Comparison of ENCODE assay signal across 35 cellular contexts in the genomic region with DNA sequence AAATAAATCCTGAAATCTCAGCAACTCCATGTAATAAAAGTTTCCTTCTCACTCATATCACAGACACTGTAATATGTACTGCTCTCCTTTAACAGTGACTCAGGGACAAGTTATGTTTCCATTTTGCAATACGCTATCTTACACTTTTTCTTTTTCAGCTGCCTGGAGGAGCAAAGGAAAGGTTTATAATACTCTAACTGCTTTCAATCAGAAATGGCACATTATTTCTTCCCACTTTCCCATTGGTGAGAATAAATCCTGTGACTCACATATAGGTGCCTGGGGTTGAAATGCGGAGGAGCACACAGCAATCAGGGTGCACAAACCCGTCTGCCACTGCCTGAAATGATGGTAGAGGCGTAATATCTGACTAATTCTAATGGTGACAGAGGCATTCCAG.
A peak's percentile ranks its signal among the peaks of the same experiment; 100 is the strongest.
DNase-seq lines count a peak whose midpoint lies in the region; ATAC-seq, FAIRE-seq and TF ChIP-seq lines count a peak whose summit lies in the region.
"Had no signal": no experiment of that assay in that cellular context is flagged by ENCODE, and none has a peak within 500 bp of the region (broad histone marks: within the 10 kb centered on the region; RNA-seq: fewer than 3 reads in every experiment).

No MANE protein-coding gene starts in this region.

- no peaks in the 10 kb centered on the region for H3K9me3 ChIP-seq in transverse colon
- H3K9me3 ChIP-seq: esophagus muscularis mucosa, pancreas, SJSA1, testis, uterus had no signal

- no peak overlapping the region for H3K27ac ChIP-seq in RWPE1
- H3K27ac ChIP-seq in foreskin keratinocyte: no peak overlapping the region
- H3K27ac ChIP-seq in transverse colon: no peak overlapping the region
- H3K27ac ChIP-seq: esophagus muscularis mucosa, left ventricle myocardium inferior, neural progenitor cell, pancreas, SJSA1, testis, uterus had no signal

- TF ChIP-seq CTCF in AG09309 (IDR thresholded peaks at IDR 0.05; ENCODE audit: control insufficient read depth, insufficient read depth, low read depth, low read length, missing control alignments) (no peak), RWPE1 (conservative IDR thresholded peaks at IDR 0.05; ENCODE audit: low read depth) (no peak), foreskin keratinocyte (conservative IDR thresholded peaks at IDR 0.05) (no peak), transverse colon (IDR thresholded peaks at IDR 0.05) (no peak)

- H3K36me3 ChIP-seq in transverse colon: no peaks in the 10 kb centered on the region
- H3K36me3 ChIP-seq: esophagus muscularis mucosa, left ventricle myocardium inferior, neural progenitor cell, pancreas, SJSA1, uterus had no signal

- POLR2A ChIA-PET in RWPE1 (lab: Yijun Ruan, JAX; ENCODE audit: low non-redundant PET): no interaction called here

- no peak for TF ChIP-seq POLR2A in transverse colon (IDR thresholded peaks at IDR 0.05)

- peaks cover 8% of the 10 kb centered on the region for H3K4me1 ChIP-seq in foreskin keratinocyte
- peaks cover 0 to 3% (median 0%) of the 10 kb centered on the region in 4 donors for H3K4me1 ChIP-seq in transverse colon
- H3K4me1 ChIP-seq: esophagus muscularis mucosa, left ventricle myocardium inferior, neural progenitor cell, SJSA1, uterus had no signal

- peak; percentile 32 for ATAC-seq in foreskin keratinocyte
- ATAC-seq: activated naive CD4-positive, alpha-beta T cell treated with anti-CD3 and anti-CD28 coated beads, Interleukin-2, amount 50 U/mL, for 72 hours; pancreas; stimulated activated naive CD8-positive, alpha-beta T cell treated with anti-CD3 and anti-CD28 coated beads, Interleukin-15, Interleukin-2, amounts not matched to agents 100 U/mL and 50 U/mL, for 24 hours; T-cell had no signal

- in situ Hi-C loops in transverse colon (cut with MboI; ENCODE audit: low pct_ligation_motif_present in 1 of 4, low pct_unique_long_range_greater_than_20kb in 1 of 4, low sequenced_read_pairs in 3 of 4): no loop called here

- no peak for TF ChIP-seq EP300 in transverse colon (IDR thresholded peaks at IDR 0.05; ENCODE audit: low read depth)

- intact Hi-C loops in transverse colon (cut with DNase I; ENCODE audit: low total_unique reads): no loop called here

- H3K4me3 ChIP-seq in AG09309 (ENCODE audit: control insufficient read depth, low read depth, low read length): no peak overlapping the region
- H3K4me3 ChIP-seq in transverse colon: no peak overlapping the region
- H3K4me3 ChIP-seq: esophagus muscularis mucosa, left ventricle myocardium inferior, neural progenitor cell, pancreas, SJSA1, testis, uterus had no signal

- WGBS in transverse colon (ENCODE audit: low coverage in 1 of 2), 2 donors: 86 to 95% methylated on average over 4 of the region's 4 CpGs

- CTCF ChIA-PET in RWPE1 (lab: Yijun Ruan, JAX): no interaction called here

- DNase-seq in AG09309 (ENCODE audit: low read depth) (peak; percentile 37), RWPE1 (ENCODE audit: low spot score) (peak; percentile 71), dedifferentiated amniotic fluid mesenchymal stem cell (ENCODE audit: extremely low spot score) (peak; percentile 43), foreskin keratinocyte (peak; percentile 60 to 77), HUDEP-2 (lab: John Stamatoyannopoulos, UW; ENCODE audit: unreplicated experiment in 76 of 76) (no peak), transverse colon (no peak), RCC 7860 (ENCODE audit: low spot score) (no peak), kidney glomerular epithelial cell (lab: John Stamatoyannopoulos, UW) (no peak)
- DNase-seq: activated CD4-positive, alpha-beta T cell treated with anti-CD3 and anti-CD28 coated beads for 48 hours; activated CD8-positive, alpha-beta memory T cell treated with anti-CD3 and anti-CD28 coated beads for 24 hours; activated effector memory CD4-positive, alpha-beta T cell treated with Interleukin-2 at 50 U/mL for 16 hours; anterior cingulate cortex; cortex of kidney; DMS153; endodermal cell; glutamatergic neuron; H7; Karpas-422; left ventricle myocardium inferior; MV-4-11; NCI-H446; NCI-H774; pancreas; retina; stimulated activated CD4-positive, alpha-beta T cell treated with anti-CD3 and anti-CD28 coated beads, Interleukin-2, amount 100 ng/mL, for 24 hours; stimulated activated naive CD8-positive, alpha-beta T cell treated with anti-CD3 and anti-CD28 coated beads, Interleukin-15, Interleukin-2, amounts not matched to agents 100 U/mL and 50 U/mL, for 24 hours; T-cell; testis; uterus had no signal

- FAIRE-seq in RCC 7860 (lab: Jason Lieb, UNC): no peak
- FAIRE-seq: A204.1, islet of Langerhans, pancreas had no signal

- no peaks in the 10 kb centered on the region for H3K27me3 ChIP-seq in foreskin keratinocyte
- H3K27me3 ChIP-seq in transverse colon: no peaks in the 10 kb centered on the region
- H3K27me3 ChIP-seq: esophagus muscularis mucosa, neural progenitor cell, pancreas, testis, uterus had no signal

Comparison
In these comparisons a context has a peak if more than half of its experiments do, and no peak if none do; other contexts are left out.
1. DNase-seq: peak in AG09309 (single experiment), RWPE1 (single experiment), dedifferentiated amniotic fluid mesenchymal stem cell (single experiment) and foreskin keratinocyte (2 of 2); none in HUDEP-2 (0 of 76), transverse colon (single experiment), RCC 7860 (single experiment) and kidney glomerular epithelial cell (single experiment).